Comparison of ENCODE assay signal across 16 cellular contexts in the genomic region with DNA sequence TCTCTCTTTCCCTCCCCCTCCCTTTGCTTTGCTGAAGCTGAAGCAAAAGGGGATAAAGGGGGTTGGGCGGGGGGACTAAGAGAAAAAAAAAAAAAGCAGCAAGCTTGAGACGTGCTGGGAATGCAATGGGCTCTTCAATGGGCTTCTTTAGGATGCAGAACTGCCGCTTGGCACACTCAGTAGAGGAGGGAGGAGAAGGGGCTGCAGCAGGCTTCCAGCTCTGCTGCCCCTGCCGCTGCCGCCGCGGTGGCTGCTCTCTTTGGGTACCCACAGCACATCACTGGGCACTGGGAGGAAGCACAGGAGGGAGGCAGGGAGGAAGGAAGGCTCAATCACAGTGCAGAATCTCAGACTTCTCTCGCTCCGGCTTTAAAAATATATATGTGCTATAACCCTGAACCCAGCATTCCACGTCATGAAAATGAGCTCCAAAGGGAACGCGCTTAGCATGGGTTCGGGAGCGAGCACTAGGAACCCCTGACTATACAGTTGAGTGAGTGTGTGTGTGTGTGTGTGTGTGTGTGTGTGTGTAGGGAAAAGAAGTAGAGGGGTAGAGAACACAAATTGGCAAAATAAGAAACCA. TPM values are rescaled to one million over a fixed set of nuclear protein-coding genes. Genes with fewer than 3 reads are reported as not detected.
A peak's percentile ranks its signal among the peaks of the same experiment; 100 is the strongest.
DNase-seq lines count a peak whose midpoint lies in the region; ATAC-seq and TF ChIP-seq lines count a peak whose summit lies in the region.
"Had no signal": no experiment of that assay in that cellular context is flagged by ENCODE, and none has a peak within 500 bp of the region (broad histone marks: within the 10 kb centered on the region; RNA-seq: fewer than 3 reads in every experiment).

No MANE protein-coding gene starts in this region.

- POLR2A ChIA-PET in A673 (lab: Charles Lee; ENCODE audit: low non-redundant PET), result no interaction called here

- H3K4me1 ChIP-seq in A673 (ENCODE audit: insufficient read depth, low read length, poor library complexity, severe bottlenecking) (no peaks in the 10 kb centered on the region), esophagus squamous epithelium (peaks cover 8 to 47% (median 19%) of the 10 kb centered on the region in 3 donors)
- H3K4me1 ChIP-seq: parathyroid adenoma had no signal

- peak overlapping the region in 1 of 3 experiments; percentile 38 for H3K27ac Mint-ChIP-seq in nephron
- no peak overlapping the region for H3K27ac Mint-ChIP-seq in natural killer cell
- H3K27ac Mint-ChIP-seq: activated CD4-positive, alpha-beta T cell treated with anti-CD3 and anti-CD28 coated beads, Interleukin-2, amount 10 ng/mL, durations not matched to agents 7 days and 5 days; stimulated activated effector memory CD8-positive, alpha-beta T cell treated with anti-CD3 and anti-CD28 coated beads, Interleukin-12 subunit alpha, Interleukin-12 subunit beta, amount 100 ng/mL, for 72 hours had no signal

- H3K27ac ChIP-seq in A673 (ENCODE audit: low read depth, low read length, poor library complexity, severe bottlenecking), result peak overlapping the region; percentile 36
- peak overlapping the region in 1 of 4 donors; percentile 85 for H3K27ac ChIP-seq in esophagus squamous epithelium
- H3K27ac ChIP-seq: parathyroid adenoma had no signal

- peak; percentile 50 for DNase-seq in A673 (ENCODE audit: low spot score)
- peak; percentile 48 for DNase-seq in NCI-H69 (lab: John Stamatoyannopoulos, UW)
- no peak for DNase-seq in esophagus squamous epithelium (lab: John Stamatoyannopoulos, UW)
- no peak for DNase-seq in lower leg skin (ENCODE audit: low spot score in 2 of 2)
- no peak for DNase-seq in NCI-H446 treated with DMSO at 0.1 percent for 48 hours (lab: John Stamatoyannopoulos, UW)
- no peak for DNase-seq in natural killer cell
- DNase-seq: activated CD4-positive, alpha-beta T cell treated with anti-CD3 and anti-CD28 coated beads, Interleukin-2, amount 10 ng/mL, durations not matched to agents 7 days and 5 days; Kasumi-1; mammary epithelial cell; NCI-H2081 treated with DMSO at 0.1 percent for 48 hours had no signal

- ATAC-seq in HG03439 (IDR thresholded peaks at IDR 0.05; ENCODE audit: unreplicated experiment) (no peak), natural killer cell (no peak)
- ATAC-seq: Panc1; stimulated activated effector memory CD8-positive, alpha-beta T cell treated with anti-CD3 and anti-CD28 coated beads, Interleukin-12 subunit alpha, Interleukin-12 subunit beta, amount 100 ng/mL, for 72 hours had no signal

- no TSS peak for BruUV-seq in A673 (replicated peaks; lab: Mats Ljungman, UMichigan)

- CTCF ChIA-PET in A673 (lab: Charles Lee), result no interaction called here

- H3K36me3 Mint-ChIP-seq in nephron (ENCODE audit: low read depth), result no peaks in the 10 kb centered on the region
- H3K36me3 Mint-ChIP-seq in natural killer cell, result peaks cover 7% of the 10 kb centered on the region
- H3K36me3 Mint-ChIP-seq: stimulated activated effector memory CD8-positive, alpha-beta T cell treated with anti-CD3 and anti-CD28 coated beads, Interleukin-12 subunit alpha, Interleukin-12 subunit beta, amount 100 ng/mL, for 72 hours had no signal

- intact Hi-C loops in A673 (cut with micrococcal nuclease; ENCODE audit: unreplicated experiment), result loop anchor here (5.0 kb wide), 1 partner anchor 1275 kb away; no protein-coding TSS in a partner anchor
- intact Hi-C loops in esophagus squamous epithelium (cut with DNase I), result no loop called here
- intact Hi-C loops in lower leg skin (cut with DNase I; ENCODE audit: low total_unique reads), result no loop called here
- intact Hi-C loops in natural killer cell (cut with micrococcal nuclease), result no loop called here

- H3K4me3 ChIP-seq in A673 (ENCODE audit: low read depth, low read length, poor library complexity, severe bottlenecking) (peak overlapping the region; percentile 66), esophagus squamous epithelium (peak overlapping the region in 3 of 4 donors; percentile 21 to 52 (median 40)), lower leg skin (ENCODE audit: low read depth, poor library complexity, severe bottlenecking) (no peak overlapping the region)

- TF ChIP-seq POLR2A in esophagus squamous epithelium (IDR thresholded peaks at IDR 0.05) (no peak), lower leg skin (IDR thresholded peaks at IDR 0.05) (no peak)

- H3K4me3 Mint-ChIP-seq in nephron (peak overlapping the region; percentile 79 to 86 (median 85)), natural killer cell (no peak overlapping the region)
- H3K4me3 Mint-ChIP-seq: activated CD4-positive, alpha-beta T cell treated with anti-CD3 and anti-CD28 coated beads, Interleukin-2, amount 10 ng/mL, durations not matched to agents 7 days and 5 days; stimulated activated effector memory CD8-positive, alpha-beta T cell treated with anti-CD3 and anti-CD28 coated beads, Interleukin-12 subunit alpha, Interleukin-12 subunit beta, amount 100 ng/mL, for 72 hours had no signal

- no peaks in the 10 kb centered on the region for H3K9me3 ChIP-seq in A673 (ENCODE audit: low read depth, low read length, poor library complexity, severe bottlenecking)
- H3K9me3 ChIP-seq in esophagus squamous epithelium, result no peaks in the 10 kb centered on the region

- WGBS in esophagus squamous epithelium, 2 donors, result 6 to 18% methylated on average over 13 to 14 of the region's 14 CpGs
- 5 to 6% methylated on average over 14 of the region's 14 CpGs for WGBS in lower leg skin, 2 donors

- H3K27me3 Mint-ChIP-seq in nephron (ENCODE audit: low read depth) (peaks cover 85% of the 10 kb centered on the region), natural killer cell (ENCODE audit: low read depth in 2 of 2) (peaks cover 33% of the 10 kb centered on the region in 2 donors)

- no peak for TF ChIP-seq CTCF in A673 (conservative IDR thresholded peaks at IDR 0.05; ENCODE audit: low read depth, low read length)
- TF ChIP-seq CTCF in esophagus squamous epithelium (IDR thresholded peaks at IDR 0.05), result no peak
- no peak for TF ChIP-seq CTCF in nephron (IDR thresholded peaks at IDR 0.05; ENCODE audit: unreplicated experiment in 3 of 3)
- no peak for TF ChIP-seq CTCF in lower leg skin (IDR thresholded peaks at IDR 0.05)
- TF ChIP-seq CTCF in natural killer cell (IDR thresholded peaks at IDR 0.05), result no peak

- H3K27me3 ChIP-seq in A673 (replicated peaks; ENCODE audit: insufficient read depth, low read depth, low read length, poor library complexity), result no peaks in the 10 kb centered on the region
- H3K27me3 ChIP-seq in esophagus squamous epithelium, result peaks cover 0 to 69% (median 15%) of the 10 kb centered on the region in 4 donors

- H3K4me1 Mint-ChIP-seq in nephron (peaks cover 43% of the 10 kb centered on the region), natural killer cell (peaks cover 4 to 5% of the 10 kb centered on the region in 2 donors)

- H3K36me3 ChIP-seq in A673 (ENCODE audit: insufficient read depth, low read length, poor library complexity, severe bottlenecking) (no peaks in the 10 kb centered on the region), esophagus squamous epithelium (no peaks in the 10 kb centered on the region)

- H3K9me3 Mint-ChIP-seq in nephron (no peaks in the 10 kb centered on the region), natural killer cell (peaks cover 2 to 11% of the 10 kb centered on the region in 2 donors)
- H3K9me3 Mint-ChIP-seq: activated CD4-positive, alpha-beta T cell treated with anti-CD3 and anti-CD28 coated beads, Interleukin-2, amount 10 ng/mL, durations not matched to agents 7 days and 5 days had no signal

RNA-seq across cellular contexts. Expression of a gene that starts 3.5 kb away (rescaled TPM):
- 5.2 and 5.4 TPM in 2 replicates for total RNA-seq in A673 (2021)
- total RNA-seq in esophagus squamous epithelium, result 1 to 10 TPM in 1 of 4 donors, under 1 TPM in 3; 0.08 to 5.1 (median 0.51) TPM
- total RNA-seq in lower leg skin, result under 1 TPM in 1 of 4 donors, not detected in 3; 0.08 TPM
- not detected for total RNA-seq in natural killer cell
- total RNA-seq: activated CD4-positive, alpha-beta T cell treated with anti-CD3 and anti-CD28 coated beads, Interleukin-2, amount 10 ng/mL, durations not matched to agents 7 days and 5 days; mammary epithelial cell; T-helper 2 cell treated with Interferon-gamma antibody and Interleukin-4, amounts not matched to agents 100 ng/mL and 5 ng/mL, for 36 hours had no signal

Comparison
In these comparisons a context has a peak if more than half of its experiments do, and no peak if none do; other contexts are left out.
1. DNase-seq: peak in A673 (single experiment) and NCI-H69 (single experiment); none in esophagus squamous epithelium (single experiment), lower leg skin (0 of 2), NCI-H446 treated with DMSO at 0.1 percent for 48 hours (single experiment) and natural killer cell (single experiment).